ENCODE assay signal across 8 cellular contexts in genomic region chr1:37476460-37477197, GRCh38. TPM values are rescaled to one million over a fixed set of nuclear protein-coding genes. Genes with fewer than 3 reads are reported as not detected.
DNase-seq lines count a peak whose midpoint lies in the region; ATAC-seq, FAIRE-seq and TF ChIP-seq lines count a peak whose summit lies in the region.

No MANE protein-coding gene starts in this region.

- H3K27ac ChIP-seq in RWPE1 = peak overlapping the region; percentile 100
- H3K27ac ChIP-seq in effector memory CD4-positive, alpha-beta T cell (ENCODE audit: insufficient read depth, low read length, poor library complexity, severe bottlenecking) = peak overlapping the region; percentile 99
- peak overlapping the region; percentile 81 for H3K27ac ChIP-seq in mesodermal cell (ENCODE audit: low read depth, low read length, severe bottlenecking)

- H3K36me3 ChIP-seq in effector memory CD4-positive, alpha-beta T cell (ENCODE audit: control insufficient read depth, insufficient read depth, low read length) = peaks cover 34% of the 10 kb centered on the region
- peaks cover 42% of the 10 kb centered on the region for H3K36me3 ChIP-seq in mesodermal cell (ENCODE audit: control insufficient read depth, insufficient read depth, low read length)

- POLR2A ChIA-PET in activated CD4-positive, alpha-beta T cell treated with anti-CD3 and anti-CD28 coated beads, Interleukin-2, amount 10 ng/mL, durations not matched to agents 7 days and 5 days (lab: Charles Lee) = interaction anchor here (0.7 to 1.9 kb wide), 2 partner anchors 9 to 22 kb away, joined by 4 to 8 read pairs; no protein-coding TSS in a partner anchor
- POLR2A ChIA-PET in RWPE1 (lab: Yijun Ruan, JAX; ENCODE audit: low non-redundant PET) = interaction anchor here (4.8 kb wide), 1 partner anchor 9 kb away, joined by 19 read pairs; no protein-coding TSS in a partner anchor

- H3K27me3 ChIP-seq in effector memory CD4-positive, alpha-beta T cell (replicated peaks; ENCODE audit: control insufficient read depth, insufficient read depth, low read length, poor library complexity, severe bottlenecking) = no peaks in the 10 kb centered on the region

- no peak for TF ChIP-seq CTCF in RWPE1 (conservative IDR thresholded peaks at IDR 0.05; ENCODE audit: low read depth)

- peaks cover 63% of the 10 kb centered on the region for H3K4me1 Mint-ChIP-seq in activated CD4-positive, alpha-beta T cell treated with anti-CD3 and anti-CD28 coated beads, Interleukin-2, amount 10 ng/mL, durations not matched to agents 7 days and 5 days

- H3K9me3 ChIP-seq in effector memory CD4-positive, alpha-beta T cell (ENCODE audit: control insufficient read depth, low read length) = no peaks in the 10 kb centered on the region
- no peaks in the 10 kb centered on the region for H3K9me3 ChIP-seq in mesodermal cell (ENCODE audit: control insufficient read depth, low read length)

- H3K27ac Mint-ChIP-seq in activated CD4-positive, alpha-beta T cell treated with anti-CD3 and anti-CD28 coated beads, Interleukin-2, amount 10 ng/mL, durations not matched to agents 7 days and 5 days = peak overlapping the region; percentile 98

- peak overlapping the region; percentile 94 for H3K4me3 Mint-ChIP-seq in activated CD4-positive, alpha-beta T cell treated with anti-CD3 and anti-CD28 coated beads, Interleukin-2, amount 10 ng/mL, durations not matched to agents 7 days and 5 days

- CTCF ChIA-PET in activated CD4-positive, alpha-beta T cell treated with anti-CD3 and anti-CD28 coated beads, Interleukin-2, amount 10 ng/mL, durations not matched to agents 7 days and 5 days (lab: Charles Lee) = interaction anchor here (1.0 to 5.6 kb wide), 7 partner anchors 10 to 38 kb away, joined by 3 to 69 read pairs (median 4); partner anchors contain the start of gene MEAF6
- CTCF ChIA-PET in RWPE1 (lab: Yijun Ruan, JAX) = interaction anchor here (4.7 kb wide), 1 partner anchor 10 kb away, joined by 32 read pairs; no protein-coding TSS in a partner anchor

- no peak for FAIRE-seq in urothelium cell line (lab: Jason Lieb, UNC)

- no peak for ATAC-seq in GM18867 (IDR thresholded peaks at IDR 0.05; ENCODE audit: unreplicated experiment)

- H3K36me3 Mint-ChIP-seq in activated CD4-positive, alpha-beta T cell treated with anti-CD3 and anti-CD28 coated beads, Interleukin-2, amount 10 ng/mL, durations not matched to agents 7 days and 5 days (ENCODE audit: low read depth) = peaks cover 61% of the 10 kb centered on the region

- no peaks in the 10 kb centered on the region for H3K9me3 Mint-ChIP-seq in activated CD4-positive, alpha-beta T cell treated with anti-CD3 and anti-CD28 coated beads, Interleukin-2, amount 10 ng/mL, durations not matched to agents 7 days and 5 days

- H3K4me3 ChIP-seq in effector memory CD4-positive, alpha-beta T cell (ENCODE audit: insufficient read depth, low read depth, low read length, poor library complexity, severe bottlenecking) = peak overlapping the region; percentile 98
- peak overlapping the region; percentile 77 for H3K4me3 ChIP-seq in mesodermal cell (ENCODE audit: extremely low read depth, insufficient read depth, low read length, poor library complexity, severe bottlenecking)

- no peaks in the 10 kb centered on the region for H3K27me3 Mint-ChIP-seq in activated CD4-positive, alpha-beta T cell treated with anti-CD3 and anti-CD28 coated beads, Interleukin-2, amount 10 ng/mL, durations not matched to agents 7 days and 5 days

- 58 to 70% methylated on average over 2 to 3 of the region's 5 CpGs for WGBS in mesodermal cell (ENCODE audit: insufficient coverage in 2 of 2), 2 experiments

- DNase-seq in activated CD4-positive, alpha-beta T cell treated with anti-CD3 and anti-CD28 coated beads, Interleukin-2, amount 10 ng/mL, durations not matched to agents 7 days and 5 days = no peak
- DNase-seq in activated CD4-positive, alpha-beta T cell treated with anti-CD3 and anti-CD28 coated beads for 1 hour = no peak
- DNase-seq in RWPE1 (ENCODE audit: low spot score) (peak; percentile 93), urothelium cell line (ENCODE audit: low spot score) (peak; percentile 69)
- DNase-seq in effector memory CD4-positive, alpha-beta T cell = no peak
- DNase-seq in stimulated activated CD4-positive, alpha-beta T cell treated with anti-CD3 and anti-CD28 coated beads, Interleukin-12 subunit alpha, Interleukin-12 subunit beta, amount 100 ng/mL, for 4 hours = no peak

- H3K4me1 ChIP-seq in effector memory CD4-positive, alpha-beta T cell (ENCODE audit: control insufficient read depth, insufficient read depth, low read length, poor library complexity, severe bottlenecking) = peaks cover 58% of the 10 kb centered on the region
- peaks cover 68% of the 10 kb centered on the region for H3K4me1 ChIP-seq in mesodermal cell (ENCODE audit: control insufficient read depth, insufficient read depth, low read length, poor library complexity, severe bottlenecking)

RNA-seq across cellular contexts. Expression of gene ZC3H12A, which starts 2.2 kb away (rescaled TPM):
- 10 to 100 TPM; 16.8 to 21.9 TPM for total RNA-seq in activated CD4-positive, alpha-beta T cell treated with anti-CD3 and anti-CD28 coated beads, Interleukin-2, amount 10 ng/mL, durations not matched to agents 7 days and 5 days
- polyA plus RNA-seq in mesodermal cell (2013, experiment 1 of 2) = 7.3 TPM
- 5.1 TPM for polyA plus RNA-seq in mesodermal cell (2013, experiment 2 of 2)

RNA-seq across cellular contexts. Expression of gene MEAF6, which starts 37.9 kb away (rescaled TPM):
- 10 to 100 TPM; 68.8 to 75.6 TPM for total RNA-seq in activated CD4-positive, alpha-beta T cell treated with anti-CD3 and anti-CD28 coated beads, Interleukin-2, amount 10 ng/mL, durations not matched to agents 7 days and 5 days
- polyA plus RNA-seq in mesodermal cell (2013, experiment 1 of 2) = 57.2 TPM
- 58.4 TPM for polyA plus RNA-seq in mesodermal cell (2013, experiment 2 of 2)

Comparison
In these comparisons a context has a peak if more than half of its experiments do, and no peak if none do; other contexts are left out.
1. DNase-seq: peak in RWPE1 (single experiment) and urothelium cell line (single experiment); none in activated CD4-positive, alpha-beta T cell treated with anti-CD3 and anti-CD28 coated beads, Interleukin-2, amount 10 ng/mL, durations not matched to agents 7 days and 5 days (single experiment), activated CD4-positive, alpha-beta T cell treated with anti-CD3 and anti-CD28 coated beads for 1 hour (single experiment), effector memory CD4-positive, alpha-beta T cell (0 of 3) and stimulated activated CD4-positive, alpha-beta T cell treated with anti-CD3 and anti-CD28 coated beads, Interleukin-12 subunit alpha, Interleukin-12 subunit beta, amount 100 ng/mL, for 4 hours (single experiment).
2. Peak in every context shown above with its lines, with median percentiles within 50 percentile points of each other: H3K27ac ChIP-seq.